ENCODE assay signal across 26 cellular contexts in genomic region chr6:42637681-42638080, GRCh38.
A peak's percentile ranks its signal among the peaks of the same experiment; 100 is the strongest.
DNase-seq lines count a peak whose midpoint lies in the region; ATAC-seq and TF ChIP-seq lines count a peak whose summit lies in the region.
"Had no signal": no experiment of that assay in that cellular context is flagged by ENCODE, and none has a peak within 500 bp of the region (broad histone marks: within the 10 kb centered on the region; RNA-seq: fewer than 3 reads in every experiment).

No MANE protein-coding gene starts in this region.

- H3K27ac Mint-ChIP-seq in activated CD4-positive, alpha-beta memory T cell treated with anti-CD3 and anti-CD28 coated beads for 36 hours = peak overlapping the region; percentile 69
- peak overlapping the region; percentile 26 to 35 for H3K27ac Mint-ChIP-seq in natural killer cell
- H3K27ac Mint-ChIP-seq: activated B cell treated with CpG ODN at 0.5 μM for 24 hours had no signal

- no peaks in the 10 kb centered on the region for H3K9me3 Mint-ChIP-seq in activated T-cell treated with anti-CD3 and anti-CD28 coated beads, Interleukin-2, amount 50 U/mL, for 4 hours
- no peaks in the 10 kb centered on the region for H3K9me3 Mint-ChIP-seq in activated CD4-positive, alpha-beta memory T cell treated with anti-CD3 and anti-CD28 coated beads for 36 hours
- no peaks in the 10 kb centered on the region for H3K9me3 Mint-ChIP-seq in natural killer cell
- H3K9me3 Mint-ChIP-seq: activated B cell treated with CpG ODN at 0.5 μM for 24 hours, neural crest cell had no signal

- peak; percentile 53 to 54 for ATAC-seq in activated T-cell treated with anti-CD3 and anti-CD28 coated beads, Interleukin-2, amount 50 U/mL, for 4 hours
- no peak for ATAC-seq in natural killer cell
- ATAC-seq: pancreas had no signal

- intact Hi-C loops in activated CD4-positive, alpha-beta memory T cell treated with anti-CD3 and anti-CD28 coated beads for 36 hours (cut with micrococcal nuclease) = loop anchor here (1.0 to 2.0 kb wide), 2 partner anchors 21 to 68 kb away; no protein-coding TSS in a partner anchor
- intact Hi-C loops in natural killer cell (cut with micrococcal nuclease) = no loop called here
- intact Hi-C loops in esophagus muscularis mucosa (cut with DNase I) = no loop called here

- H3K4me1 Mint-ChIP-seq in activated T-cell treated with anti-CD3 and anti-CD28 coated beads, Interleukin-2, amount 50 U/mL, for 4 hours (ENCODE audit: low read depth) = peaks cover 11% of the 10 kb centered on the region
- H3K4me1 Mint-ChIP-seq in activated CD4-positive, alpha-beta memory T cell treated with anti-CD3 and anti-CD28 coated beads for 36 hours (ENCODE audit: low read depth) = peaks cover 22% of the 10 kb centered on the region
- H3K4me1 Mint-ChIP-seq in natural killer cell = peaks cover 0 to 4% of the 10 kb centered on the region in 2 donors
- H3K4me1 Mint-ChIP-seq: activated B cell treated with CpG ODN at 0.5 μM for 24 hours, neural crest cell had no signal

- CTCF ChIA-PET in activated CD4-positive, alpha-beta memory T cell treated with anti-CD3 and anti-CD28 coated beads for 36 hours (lab: Charles Lee) = interaction anchor here (0.6 to 1.4 kb wide), 3 partner anchors 24 to 249 kb away, joined by 3 read pairs; no protein-coding TSS in a partner anchor

- H3K36me3 ChIP-seq in esophagus muscularis mucosa = peaks cover 37 to 99% (median 81%) of the 10 kb centered on the region in 4 donors

- no peak overlapping the region for H3K4me3 Mint-ChIP-seq in activated T-cell treated with anti-CD3 and anti-CD28 coated beads, Interleukin-2, amount 50 U/mL, for 4 hours
- peak overlapping the region; percentile 0 for H3K4me3 Mint-ChIP-seq in activated CD4-positive, alpha-beta memory T cell treated with anti-CD3 and anti-CD28 coated beads for 36 hours
- H3K4me3 Mint-ChIP-seq in natural killer cell = no peak overlapping the region
- H3K4me3 Mint-ChIP-seq: activated B cell treated with CpG ODN at 0.5 μM for 24 hours, neural crest cell had no signal

- no peaks in the 10 kb centered on the region for H3K27me3 Mint-ChIP-seq in activated T-cell treated with anti-CD3 and anti-CD28 coated beads, Interleukin-2, amount 50 U/mL, for 4 hours (ENCODE audit: low read depth)
- no peaks in the 10 kb centered on the region for H3K27me3 Mint-ChIP-seq in activated CD4-positive, alpha-beta memory T cell treated with anti-CD3 and anti-CD28 coated beads for 36 hours
- no peaks in the 10 kb centered on the region for H3K27me3 Mint-ChIP-seq in natural killer cell (ENCODE audit: low read depth in 2 of 2)
- H3K27me3 Mint-ChIP-seq: activated B cell treated with CpG ODN at 0.5 μM for 24 hours had no signal

- 96% methylated on average over 3 of the region's 3 CpGs for WGBS in esophagus muscularis mucosa

- no peaks in the 10 kb centered on the region for H3K9me3 ChIP-seq in esophagus muscularis mucosa
- H3K9me3 ChIP-seq: BE2C, Caco-2, pancreas, upper lobe of left lung had no signal

- POLR2A ChIA-PET in activated CD4-positive, alpha-beta memory T cell treated with anti-CD3 and anti-CD28 coated beads for 36 hours (lab: Charles Lee) = interaction anchor here (1.0 to 1.4 kb wide), 3 partner anchors 21 to 186 kb away, joined by 3 to 5 read pairs (median 3); partner anchors contain the start of gene TRERF1

- no peak for DNase-seq in activated T-cell treated with anti-CD3 and anti-CD28 coated beads, Interleukin-2, amount 50 U/mL, for 4 hours
- no peak for DNase-seq in activated T-cell treated with anti-CD3 and anti-CD28 coated beads, Interleukin-2, amount 50 U/mL, for 1 hour
- DNase-seq in GM12865 (ENCODE audit: low read depth) = peak; percentile 26
- DNase-seq in activated CD4-positive, alpha-beta memory T cell treated with anti-CD3 and anti-CD28 coated beads for 36 hours = no peak
- no peak for DNase-seq in natural killer cell
- no peak for DNase-seq in HT-29 (ENCODE audit: low spot score)
- DNase-seq in putamen (ENCODE audit: low spot score) = no peak
- no peak for DNase-seq in esophagus muscularis mucosa (ENCODE audit: extremely low spot score)
- DNase-seq: activated B cell treated with CpG ODN at 0.5 μM for 24 hours; activated effector memory CD4-positive, alpha-beta T cell treated with Interleukin-2 at 50 U/mL for 16 hours; BE2C; Caco-2; erythroblast; GDM1; GOT3; mammary epithelial cell; NCI-H1436 treated with DMSO at 0.1 percent for 48 hours; NCI-H2081 treated with DMSO at 0.1 percent for 48 hours; NCI-H2227 treated with DMSO at 0.1 percent for 48 hours; NCI-H774; pancreas; retina; stimulated activated naive CD4-positive, alpha-beta T cell; SW 1271; upper lobe of left lung had no signal

- H3K4me3 ChIP-seq in GM12865 (ENCODE audit: low read depth, low read length) (no peak overlapping the region), esophagus muscularis mucosa (no peak overlapping the region)
- H3K4me3 ChIP-seq: pancreas, upper lobe of left lung had no signal

- no peak for TF ChIP-seq POLR2A in esophagus muscularis mucosa (IDR thresholded peaks at IDR 0.05; ENCODE audit: low read depth)

- TF ChIP-seq CTCF in GM12865 (IDR thresholded peaks at IDR 0.05; ENCODE audit: insufficient read depth, low read depth, low read length, missing control alignments) (no peak), natural killer cell (IDR thresholded peaks at IDR 0.05) (no peak), esophagus muscularis mucosa (IDR thresholded peaks at IDR 0.05) (no peak)

- no peak overlapping the region for H3K27ac ChIP-seq in esophagus muscularis mucosa (replicated peaks in 1 of 4)
- H3K27ac ChIP-seq: pancreas, upper lobe of left lung had no signal

- H3K27me3 ChIP-seq in esophagus muscularis mucosa = no peaks in the 10 kb centered on the region
- H3K27me3 ChIP-seq: BE2C, pancreas, upper lobe of left lung had no signal

- no peak for TF ChIP-seq EP300 in esophagus muscularis mucosa (IDR thresholded peaks at IDR 0.05)

- H3K36me3 Mint-ChIP-seq in activated T-cell treated with anti-CD3 and anti-CD28 coated beads, Interleukin-2, amount 50 U/mL, for 4 hours (ENCODE audit: insufficient read depth) = peaks cover 35% of the 10 kb centered on the region
- peaks cover 37% of the 10 kb centered on the region for H3K36me3 Mint-ChIP-seq in activated CD4-positive, alpha-beta memory T cell treated with anti-CD3 and anti-CD28 coated beads for 36 hours
- peaks cover 39% of the 10 kb centered on the region for H3K36me3 Mint-ChIP-seq in natural killer cell

- H3K4me1 ChIP-seq in esophagus muscularis mucosa = no peaks in the 10 kb centered on the region
- H3K4me1 ChIP-seq: BE2C, Caco-2, pancreas, upper lobe of left lung had no signal

Comparison
In these comparisons a context has a peak if more than half of its experiments do, and no peak if none do; other contexts are left out.
1. ATAC-seq: peak in activated T-cell treated with anti-CD3 and anti-CD28 coated beads, Interleukin-2, amount 50 U/mL, for 4 hours (2 of 2); none in natural killer cell (0 of 3).